Comparison of ENCODE assay signal across 15 cellular contexts in genomic region chr7:76407718-76408117, GRCh38. TPM values are rescaled to one million over a fixed set of nuclear protein-coding genes. Genes with fewer than 3 reads are reported as not detected.
DNase-seq lines count a peak whose midpoint lies in the region; TF ChIP-seq lines count a peak whose summit lies in the region.
"Had no signal": no experiment of that assay in that cellular context is flagged by ENCODE, and none has a peak within 500 bp of the region (broad histone marks: within the 10 kb centered on the region; RNA-seq: fewer than 3 reads in every experiment).

No MANE protein-coding gene starts in this region.

- H3K27me3 Mint-ChIP-seq in H9 (ENCODE audit: low read depth) (no peaks in the 10 kb centered on the region), glutamatergic neuron (ENCODE audit: unreplicated experiment) (peaks cover 4% of the 10 kb centered on the region), progenitor cell of endocrine pancreas (peaks cover 5% of the 10 kb centered on the region)

- no peak overlapping the region for H3K9ac ChIP-seq in H9 (ENCODE audit: extremely low read depth, insufficient read length, low read length)
- no peak overlapping the region for H3K9ac ChIP-seq in neuronal stem cell (ENCODE audit: low read depth, low read length, poor library complexity)

- no peak overlapping the region for H2BK12ac ChIP-seq in H9 (ENCODE audit: insufficient read length, low read depth, low read length)
- H2BK12ac ChIP-seq in neuronal stem cell (ENCODE audit: low read length): no peak overlapping the region

- no peaks in the 10 kb centered on the region for H3K79me1 ChIP-seq in H9 (ENCODE audit: insufficient read depth, low read depth, low read length, poor library complexity, severe bottlenecking)
- no peaks in the 10 kb centered on the region for H3K79me1 ChIP-seq in neuronal stem cell (ENCODE audit: low read depth, low read length)

- no peak overlapping the region for H4K8ac ChIP-seq in H9 (replicated peaks; ENCODE audit: insufficient read length, low read depth, low read length)
- no peak overlapping the region for H4K8ac ChIP-seq in neuronal stem cell (ENCODE audit: low read depth, low read length)

- no peaks in the 10 kb centered on the region for H3K36me3 ChIP-seq in neuronal stem cell (replicated peaks in 1 of 2; ENCODE audit: control insufficient read depth in 2 of 2, insufficient read depth in 2 of 2, low read length in 2 of 2)
- H3K36me3 ChIP-seq: BE2C had no signal

- H3K27me3 ChIP-seq in H9 (ENCODE audit: insufficient read depth, low read length) (no peaks in the 10 kb centered on the region), neuronal stem cell (ENCODE audit: control insufficient read depth in 3 of 3, insufficient read depth in 3 of 3, low read depth in 1 of 3, low read length in 3 of 3) (no peaks in the 10 kb centered on the region)
- H3K27me3 ChIP-seq: BE2C had no signal

- H3K4ac ChIP-seq in H9 (ENCODE audit: low read depth, low read length) (no peak overlapping the region), neuronal stem cell (ENCODE audit: low read length) (no peak overlapping the region)

- H2BK5ac ChIP-seq in H9 (ENCODE audit: insufficient read length, low read length) (no peak overlapping the region), neuronal stem cell (ENCODE audit: low read length) (no peak overlapping the region)

- WGBS in H9 (ENCODE audit: extremely low coverage, insufficient read length, low lambda C conversion rate): no CpG with 5 or more reads among the region's 4 CpGs
- WGBS in neuronal stem cell (ENCODE audit: extremely low coverage in 2 of 2, insufficient read length in 2 of 2, insufficient replicate concordance in 1 of 2), 2 donors: no CpG with 5 or more reads among the region's 4 CpGs

- H3K18ac ChIP-seq in H9 (ENCODE audit: insufficient read length, low read depth, low read length): no peak overlapping the region
- no peak overlapping the region for H3K18ac ChIP-seq in neuronal stem cell (ENCODE audit: low read length)

- H3K23me2 ChIP-seq in H9 (ENCODE audit: insufficient read length, low read depth, low read length, poor library complexity, severe bottlenecking): no peaks in the 10 kb centered on the region

- no peaks in the 10 kb centered on the region; a peak in 1 of 7 replicates for H3K36me3 Mint-ChIP-seq in H9 (ENCODE audit: insufficient read depth in 1 of 3, low read depth in 3 of 3)
- no peaks in the 10 kb centered on the region for H3K36me3 Mint-ChIP-seq in glutamatergic neuron (ENCODE audit: unreplicated experiment)
- no peaks in the 10 kb centered on the region for H3K36me3 Mint-ChIP-seq in progenitor cell of endocrine pancreas (ENCODE audit: insufficient read depth)
- H3K36me3 Mint-ChIP-seq: CD4-positive, alpha-beta memory T cell had no signal

- no peak overlapping the region for H4K5ac ChIP-seq in H9 (ENCODE audit: insufficient read length, low read depth, low read length)

- no peak overlapping the region for H2AFZ ChIP-seq in H9 (ENCODE audit: low read length)
- no peak overlapping the region for H2AFZ ChIP-seq in neuronal stem cell (ENCODE audit: low read length)

- no peaks in the 10 kb centered on the region for H3K9me3 ChIP-seq in H9 (ENCODE audit: control insufficient read depth, low read depth, low read length)
- no peaks in the 10 kb centered on the region for H3K9me3 ChIP-seq in neuronal stem cell (replicated peaks in 1 of 2; ENCODE audit: control insufficient read depth in 2 of 2, insufficient read depth in 1 of 2, low read depth in 1 of 2, low read length in 2 of 2)
- H3K9me3 ChIP-seq: A549, BE2C had no signal

- H3K14ac ChIP-seq in H9 (ENCODE audit: insufficient read depth, low read length): no peak overlapping the region
- no peak overlapping the region for H3K14ac ChIP-seq in neuronal stem cell (ENCODE audit: low read length)

- POLR2A ChIA-PET in RWPE1 (lab: Yijun Ruan, JAX; ENCODE audit: low non-redundant PET): no interaction called here

- H3K4me1 Mint-ChIP-seq in H9 (peaks cover 21 to 34% of the 10 kb centered on the region in 2 experiments), glutamatergic neuron (ENCODE audit: low read depth, unreplicated experiment) (peaks cover 13% of the 10 kb centered on the region), progenitor cell of endocrine pancreas (ENCODE audit: low read depth) (peaks cover 14% of the 10 kb centered on the region)

- H2BK120ac ChIP-seq in H9 (ENCODE audit: low read depth, low read length, poor library complexity, severe bottlenecking): no peak overlapping the region
- no peak overlapping the region for H2BK120ac ChIP-seq in neuronal stem cell (ENCODE audit: low read depth, low read length)

- H4K20me1 ChIP-seq in H9 (ENCODE audit: control insufficient read depth, insufficient read depth, insufficient read length): no peaks in the 10 kb centered on the region

- TF ChIP-seq CTCF in H9 (conservative IDR thresholded peaks at IDR 0.05): no peak
- no peak for TF ChIP-seq CTCF in RWPE1 (conservative IDR thresholded peaks at IDR 0.05; ENCODE audit: low read depth)
- TF ChIP-seq CTCF in glutamatergic neuron (IDR thresholded peaks at IDR 0.05; ENCODE audit: partially characterized antibody, unreplicated experiment): no peak
- no peak for TF ChIP-seq CTCF in progenitor cell of endocrine pancreas (IDR thresholded peaks at IDR 0.05; ENCODE audit: unreplicated experiment)

- no peak overlapping the region for H2BK20ac ChIP-seq in H9 (ENCODE audit: low read depth, low read length, poor library complexity, severe bottlenecking)

- CTCF ChIA-PET in RWPE1 (lab: Yijun Ruan, JAX): interaction anchor here (0.5 to 0.7 kb wide), 2 partner anchors 29 to 924 kb away, joined by 3 read pairs; no protein-coding TSS in a partner anchor

- H3K27ac ChIP-seq in H9 (ENCODE audit: insufficient read length, low read depth, low read length) (no peak overlapping the region), RWPE1 (peak overlapping the region; percentile 33), neuronal stem cell (replicated peaks; ENCODE audit: low read length) (no peak overlapping the region)
- H3K27ac ChIP-seq: A549, C4-2B had no signal

- no peak overlapping the region for H3T11ph ChIP-seq in H9 (ENCODE audit: low read length)

- peak overlapping the region in 1 of 2 experiments; percentile 18; a peak in 1 of 5 replicates for H3K4me3 Mint-ChIP-seq in H9
- H3K4me3 Mint-ChIP-seq in glutamatergic neuron (ENCODE audit: unreplicated experiment): peak overlapping the region; percentile 4
- no peak overlapping the region for H3K4me3 Mint-ChIP-seq in progenitor cell of endocrine pancreas (ENCODE audit: low read depth)
- H3K4me3 Mint-ChIP-seq: CD4-positive, alpha-beta memory T cell had no signal

- H3K4me3 ChIP-seq in neuronal stem cell (ENCODE audit: low read length in 2 of 2): no peak overlapping the region
- H3K4me3 ChIP-seq: A549 had no signal

- H3K27ac Mint-ChIP-seq in H9: 0 out of 7 replicates have a peak overlapping the region, but pooled peaks of 1 of the 3 experiments have one; percentile 9
- peak overlapping the region; percentile 8 for H3K27ac Mint-ChIP-seq in glutamatergic neuron (ENCODE audit: unreplicated experiment)
- H3K27ac Mint-ChIP-seq in progenitor cell of endocrine pancreas: no peak overlapping the region

- H3K9me3 Mint-ChIP-seq in H9: no peaks in the 10 kb centered on the region
- H3K9me3 Mint-ChIP-seq in glutamatergic neuron (ENCODE audit: unreplicated experiment): peaks cover 3% of the 10 kb centered on the region
- no peaks in the 10 kb centered on the region for H3K9me3 Mint-ChIP-seq in progenitor cell of endocrine pancreas (ENCODE audit: low read depth)
- H3K9me3 Mint-ChIP-seq: CD4-positive, alpha-beta memory T cell had no signal

- H2BK15ac ChIP-seq in H9 (ENCODE audit: low read depth, low read length) (no peak overlapping the region), neuronal stem cell (ENCODE audit: low read length) (no peak overlapping the region)

- H4K91ac ChIP-seq in H9 (ENCODE audit: insufficient read length, low read depth, low read length) (peak overlapping the region; percentile 6), neuronal stem cell (ENCODE audit: low read depth, low read length, poor library complexity) (no peak overlapping the region)

- H2AK5ac ChIP-seq in H9 (ENCODE audit: insufficient read length, low read length) (no peak overlapping the region), neuronal stem cell (ENCODE audit: low read depth, low read length) (no peak overlapping the region)

- H3K4me1 ChIP-seq in H9 (ENCODE audit: insufficient read depth, low read length) (peaks cover 5% of the 10 kb centered on the region; the same call in 1 of the 2 replicates), neuronal stem cell (ENCODE audit: control insufficient read depth in 2 of 2, insufficient read depth in 1 of 2, low read depth in 1 of 2, low read length in 2 of 2) (peaks cover 3 to 17% of the 10 kb centered on the region in 2 donors)
- H3K4me1 ChIP-seq: BE2C had no signal

- no peak overlapping the region for H3K56ac ChIP-seq in H9 (ENCODE audit: insufficient read length, low read depth, low read length)

- no peaks in the 10 kb centered on the region for H3K79me2 ChIP-seq in H9 (ENCODE audit: insufficient read depth, low read length)

- no peak for DNase-seq in H9
- DNase-seq in RWPE1 (ENCODE audit: low spot score): no peak
- DNase-seq in glutamatergic neuron: no peak
- DNase-seq in neuronal stem cell (ENCODE audit: low spot score): no peak
- DNase-seq in NCI-H1694 (lab: John Stamatoyannopoulos, UW): no peak
- no peak for DNase-seq in COLO829 (ENCODE audit: low spot score)
- DNase-seq in progenitor cell of endocrine pancreas (ENCODE audit: low spot score, unreplicated experiment): no peak
- DNase-seq: BE2C; CD4-positive, alpha-beta memory T cell; COR-L47; DMS53; GF-D8; IMR-90 had no signal

- H3K4me2 ChIP-seq in H9 (ENCODE audit: insufficient read depth, insufficient read length, low read length) (no peak overlapping the region), neuronal stem cell (ENCODE audit: insufficient read depth, low read length, poor library complexity, severe bottlenecking) (no peak overlapping the region)
- H3K4me2 ChIP-seq: A549 had no signal

- H3K23ac ChIP-seq in H9 (ENCODE audit: insufficient read length, low read depth, low read length) (no peak overlapping the region), neuronal stem cell (ENCODE audit: low read depth, low read length, poor library complexity) (peak overlapping the region; percentile 46)

RNA-seq across cellular contexts. Expression of gene SSC4D, which starts 1.8 kb away (rescaled TPM):
- total RNA-seq in H9 (2021) (14.8 and 16.4 TPM in 2 replicates), glutamatergic neuron (ENCODE audit: unreplicated experiment) (6.1 TPM), progenitor cell of endocrine pancreas (7.4 and 10.7 TPM in 2 replicates)
- 4.3 TPM for polyA plus RNA-seq in neuronal stem cell (2013, experiment 1 of 2)
- polyA plus RNA-seq in neuronal stem cell (2013, experiment 2 of 2): 4.1 TPM
- total RNA-seq: CD4-positive, alpha-beta memory T cell had no signal

RNA-seq across cellular contexts. Expression of gene ZP3, which starts 17.0 kb away (rescaled TPM):
- total RNA-seq in H9 (2021) (1.3 TPM in 2 replicates), glutamatergic neuron (ENCODE audit: unreplicated experiment) (3.4 TPM), progenitor cell of endocrine pancreas (not detected in 2 replicates)
- polyA plus RNA-seq in neuronal stem cell (2013, experiment 1 of 2): 11.6 TPM
- polyA plus RNA-seq in neuronal stem cell (2013, experiment 2 of 2): 8.8 TPM

RNA-seq across cellular contexts. Expression of gene YWHAG, which starts 48.9 kb away (rescaled TPM):
- 241 and 243 TPM in 2 replicates for total RNA-seq in H9 (2021)
- 650 TPM for total RNA-seq in glutamatergic neuron (ENCODE audit: unreplicated experiment)
- polyA plus RNA-seq in neuronal stem cell (2013, experiment 1 of 2): 115 TPM
- polyA plus RNA-seq in neuronal stem cell (2013, experiment 2 of 2): 115 TPM
- 132 and 136 TPM in 2 replicates for total RNA-seq in progenitor cell of endocrine pancreas

RNA-seq across cellular contexts. Expression of gene DTX2, which starts 53.8 kb away (rescaled TPM):
- 43.1 and 48.8 TPM in 2 replicates for total RNA-seq in H9 (2021)
- 23.3 TPM for total RNA-seq in glutamatergic neuron (ENCODE audit: unreplicated experiment)
- 12.1 TPM for polyA plus RNA-seq in neuronal stem cell (2013, experiment 1 of 2)
- polyA plus RNA-seq in neuronal stem cell (2013, experiment 2 of 2): 12.0 TPM
- total RNA-seq in progenitor cell of endocrine pancreas: 38.2 and 55.6 TPM in 2 replicates
